30 cellular contexts compared by ENCODE assay signal in the genomic region with DNA sequence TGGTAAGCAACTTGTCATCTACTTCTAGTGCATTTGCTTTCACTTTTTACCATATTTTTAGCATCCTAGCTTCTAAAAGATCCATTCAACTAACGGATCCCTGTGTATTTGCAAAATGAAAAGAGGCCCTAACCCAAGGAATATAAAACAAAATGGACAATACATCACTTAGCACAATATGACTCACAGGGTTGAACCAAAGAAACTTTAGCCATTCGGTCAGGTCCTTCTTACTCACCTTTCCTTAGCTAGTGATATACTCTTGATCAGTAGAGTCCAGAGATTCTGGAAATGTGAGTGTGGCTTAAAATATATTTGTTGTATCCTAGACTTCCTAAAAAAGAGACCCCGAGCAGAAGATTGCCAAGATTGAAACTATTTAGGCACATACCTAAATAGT. TPM values are rescaled to one million over a fixed set of nuclear protein-coding genes. Genes with fewer than 3 reads are reported as not detected.
A peak's percentile ranks its signal among the peaks of the same experiment; 100 is the strongest.
DNase-seq lines count a peak whose midpoint lies in the region; ATAC-seq and TF ChIP-seq lines count a peak whose summit lies in the region.
"Had no signal": no experiment of that assay in that cellular context is flagged by ENCODE, and none has a peak within 500 bp of the region (broad histone marks: within the 10 kb centered on the region; RNA-seq: fewer than 3 reads in every experiment).

No MANE protein-coding gene starts in this region.

- intact Hi-C loops in thyroid gland (cut with DNase I), result no loop called here

- TF ChIP-seq CTCF in osteoblast (IDR thresholded peaks at IDR 0.05; ENCODE audit: extremely low read depth, low read depth, low read length), result no peak
- no peak for TF ChIP-seq CTCF in thyroid gland (IDR thresholded peaks at IDR 0.05)
- no peak for TF ChIP-seq CTCF in GM13976 (IDR thresholded peaks at IDR 0.05; ENCODE audit: borderline replicate concordance, control extremely low read depth, extremely low read depth, insufficient read depth, missing control alignments)

- WGBS in thyroid gland, 2 donors, result 84 to 93% methylated on average over 3 of the region's 3 CpGs

- peak overlapping the region; percentile 7 for H3K4me2 ChIP-seq in osteoblast (ENCODE audit: insufficient read depth, low read length)

- no peak for ATAC-seq in HG02759 (IDR thresholded peaks at IDR 0.05; ENCODE audit: unreplicated experiment)
- ATAC-seq: activated CD8-positive, alpha-beta T cell treated with anti-CD3 and anti-CD28 coated beads for 36 hours; lower lobe of right lung; mucosa of descending colon; right cardiac atrium; stimulated activated memory B cell treated with anti-CD40 and anti-IgM and Interleukin-4, amounts not matched to agents 10 μg/mL and 1 μg/mL and 100 μg/mL, for 72 hours; T-helper 17 cell had no signal

- no peaks in the 10 kb centered on the region for H4K20me1 ChIP-seq in osteoblast (ENCODE audit: insufficient read depth, low read length)

- no peaks in the 10 kb centered on the region for H3K27me3 ChIP-seq in osteoblast (ENCODE audit: insufficient read depth, low read length)
- no peaks in the 10 kb centered on the region for H3K27me3 ChIP-seq in thyroid gland

- in situ Hi-C loops in GM13976 (cut with MboI; ENCODE audit: low sequenced_read_pairs, unreplicated experiment), result no loop called here

- H3K9me3 ChIP-seq in osteoblast (ENCODE audit: low read depth, low read length) (no peaks in the 10 kb centered on the region), thyroid gland (no peaks in the 10 kb centered on the region)
- H3K9me3 ChIP-seq: lower lobe of right lung, mucosa of descending colon had no signal

- DNase-seq in HCEC 1CT (peak; percentile 6), RPMI7951 (ENCODE audit: low read depth) (peak; percentile 6), epithelial cell of prostate (ENCODE audit: low read depth, low spot score) (peak; percentile 34), osteoblast (ENCODE audit: insufficient read length, low spot score, missing footprints) (no peak), thyroid gland (no peak), GM13976 (ENCODE audit: low spot score) (no peak), DMS114 treated with DMSO at 0.1 percent for 48 hours (lab: John Stamatoyannopoulos, UW; ENCODE audit: unreplicated experiment) (no peak)
- DNase-seq: activated CD4-positive, alpha-beta T cell treated with anti-CD3 and anti-CD28 coated beads for 1 hour; activated CD8-positive, alpha-beta T cell treated with anti-CD3 and anti-CD28 coated beads for 36 hours; Calu3; endodermal cell; glutamatergic neuron; kidney; lower lobe of right lung; mucosa of descending colon; NCI-H1092; NCI-H1930; NCI-H345; NCI-H748 treated with DMSO at 0.1 percent for 48 hours; right cardiac atrium; RPMI8226; stimulated activated CD4-positive, alpha-beta T cell treated with anti-CD3 and anti-CD28 coated beads, Interleukin-12 subunit alpha, Interleukin-12 subunit beta, amount 100 ng/mL, for 4 hours; stimulated activated CD4-positive, alpha-beta T cell treated with anti-CD3 and anti-CD28 coated beads, Interleukin-4, amount 100 ng/mL, for 4 hours; substantia nigra; T-helper 17 cell had no signal

- H3K79me2 ChIP-seq in osteoblast (ENCODE audit: insufficient read depth, low read length), result no peaks in the 10 kb centered on the region

- H3K4me1 ChIP-seq in osteoblast (ENCODE audit: insufficient read depth, low read length), result peaks cover 20% of the 10 kb centered on the region
- H3K4me1 ChIP-seq in thyroid gland, result no peaks in the 10 kb centered on the region
- H3K4me1 ChIP-seq: lower lobe of right lung had no signal

- no peaks in the 10 kb centered on the region for H3K36me3 ChIP-seq in osteoblast (ENCODE audit: insufficient read depth, low read length)
- no peaks in the 10 kb centered on the region for H3K36me3 ChIP-seq in thyroid gland
- H3K36me3 ChIP-seq: lower lobe of right lung had no signal

- no peak for TF ChIP-seq POLR2A in thyroid gland (IDR thresholded peaks at IDR 0.05)

- no peak overlapping the region for H3K4me3 ChIP-seq in osteoblast (ENCODE audit: insufficient read depth, low read length)
- no peak overlapping the region for H3K4me3 ChIP-seq in thyroid gland (replicated peaks in 1 of 3)
- H3K4me3 ChIP-seq: lower lobe of right lung, mucosa of descending colon had no signal

- H3K27ac ChIP-seq in epithelial cell of prostate (peak overlapping the region; percentile 78), osteoblast (ENCODE audit: low read depth, low read length) (peak overlapping the region; percentile 25), thyroid gland (no peak overlapping the region)
- H3K27ac ChIP-seq: HL-60, lower lobe of right lung had no signal

- H2AFZ ChIP-seq in osteoblast (ENCODE audit: low read length), result no peak overlapping the region

RNA-seq across cellular contexts. Expression of gene TMPRSS11E, which starts 19.5 kb away (rescaled TPM):
- not detected in 2 replicates for total RNA-seq in RPMI7951 (2014; rRNA removed; shearing (Covaris generic))
- total RNA-seq in osteoblast (0.29 TPM in 1 of 2 replicates, not detected in the other), thyroid gland (under 1 TPM in 1 of 4 donors, not detected in 3; 0.24 TPM)
- total RNA-seq: activated T-helper 17 cell treated with anti-CD3 and anti-CD28 coated beads, Interleukin-2, amount 50 U/mL, for 72 hours; Calu3; Daoy; lower lobe of right lung; mucosa of descending colon; right cardiac atrium; T-helper 17 cell had no signal

Comparison
In these comparisons a context has a peak if more than half of its experiments do, and no peak if none do; other contexts are left out.
1. DNase-seq: peak in HCEC 1CT (single experiment), RPMI7951 (single experiment) and epithelial cell of prostate (single experiment); none in osteoblast (single experiment), thyroid gland (0 of 2), GM13976 (single experiment) and DMS114 treated with DMSO at 0.1 percent for 48 hours (single experiment).
2. H3K27ac ChIP-seq: peak in epithelial cell of prostate (single experiment) and osteoblast (single experiment); none in thyroid gland (0 of 3).